In the genomic region with DNA sequence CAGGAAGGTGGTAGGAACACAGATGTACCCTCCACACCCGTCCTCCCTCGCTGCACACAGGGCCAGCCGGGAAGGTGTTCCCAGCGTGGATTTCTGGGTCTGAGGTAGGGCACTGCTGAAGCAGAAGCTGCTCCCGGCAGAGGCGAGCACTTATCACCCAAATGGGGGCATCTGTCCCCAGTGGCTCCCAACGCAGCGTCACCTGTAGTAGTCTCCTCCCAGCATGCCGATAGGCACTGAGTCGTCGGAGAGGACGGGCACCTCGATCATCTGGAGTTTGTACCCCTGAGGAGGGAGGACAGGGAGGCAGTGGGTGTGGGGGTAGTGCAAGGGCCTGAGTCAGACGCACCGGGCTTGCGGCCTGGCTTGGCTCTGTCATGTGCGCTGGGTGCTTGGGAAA, we compare ENCODE assay signal across 28 cellular contexts.
"Had no signal": no experiment of that assay in that cellular context is flagged by ENCODE, and none has a peak within 500 bp of the region (broad histone marks: within the 10 kb centered on the region; RNA-seq: fewer than 3 reads in every experiment).

No MANE protein-coding gene starts in this region.

- ATAC-seq: heart left ventricle; left ventricle myocardium superior; lower lobe of right lung; natural killer cell; pancreas; right cardiac atrium; sciatic nerve; stimulated activated effector memory CD8-positive, alpha-beta T cell treated with anti-CD3 and anti-CD28 coated beads, Interleukin-12 subunit alpha, Interleukin-12 subunit beta, amount 100 ng/mL, for 72 hours; upper lobe of right lung had no signal

- H3K36me3 ChIP-seq: neural progenitor cell, prostate gland, uterus had no signal

- H3K27ac ChIP-seq: heart left ventricle, lower lobe of right lung, neural progenitor cell, pancreas, prostate gland, spleen, suprapubic skin, thoracic aorta, tibial artery, upper lobe of right lung, uterus had no signal

- H3K4me3 ChIP-seq: heart left ventricle, lower lobe of right lung, neural progenitor cell, pancreas, prostate gland, spleen, suprapubic skin, thoracic aorta, tibial artery, upper lobe of right lung, uterus had no signal

- H3K4me1 ChIP-seq: prostate gland had no signal

- H3K27me3 ChIP-seq: heart left ventricle, neural progenitor cell, pancreas, spleen, suprapubic skin, tibial artery, upper lobe of right lung, uterus had no signal

- H2AFZ ChIP-seq: neural progenitor cell had no signal

- FAIRE-seq: islet of Langerhans, pancreas, small intestine had no signal

- H3K4me2 ChIP-seq: neural progenitor cell had no signal

- DNase-seq: heart left ventricle; hypothalamus; immature natural killer cell; left ventricle myocardium superior; lower lobe of right lung; mammary epithelial cell; mesenchymal stem cell; naive B cell; natural killer cell; nephron progenitor cell; retina; right cardiac atrium; small intestine; spleen; stimulated activated CD4-positive, alpha-beta T cell treated with anti-CD3 and anti-CD28 coated beads, Interleukin-4, amount 100 ng/mL, for 24 hours; stimulated activated naive CD4-positive, alpha-beta T cell; trophoblast cell; uterus had no signal

- H3K9me3 ChIP-seq: heart left ventricle, lower lobe of right lung, pancreas, prostate gland, spleen, suprapubic skin, thoracic aorta, tibial artery, upper lobe of right lung, uterus had no signal

- H3K9ac ChIP-seq: neural progenitor cell had no signal
